In genomic region chr7:46163245-46163644, GRCh38 we compare ENCODE assay signal across 20 cellular contexts.
"Had no signal": no experiment of that assay in that cellular context is flagged by ENCODE, and none has a peak within 500 bp of the region (broad histone marks: within the 10 kb centered on the region; RNA-seq: fewer than 3 reads in every experiment).

No MANE protein-coding gene starts in this region.

- H3K9me3 ChIP-seq: colonic mucosa, esophagus squamous epithelium, right atrium auricular region, transverse colon had no signal

- H3K4me1 ChIP-seq: colonic mucosa, esophagus squamous epithelium, right atrium auricular region, transverse colon had no signal

- DNase-seq: activated CD4-positive, alpha-beta T cell treated with anti-CD3 and anti-CD28 coated beads for 4 hours; activated CD8-positive, alpha-beta memory T cell treated with anti-CD3 and anti-CD28 coated beads, Interleukin-2, amount 50 U/mL, for 4 hours; activated CD8-positive, alpha-beta T cell treated with anti-CD3 and anti-CD28 coated beads, Interleukin-2, amount 10 ng/mL, durations not matched to agents 7 days and 5 days; activated effector memory CD4-positive, alpha-beta T cell treated with anti-CD3 and anti-CD28 coated beads, Interleukin-2, amount 50 U/mL, for 16 hours; activated T-cell treated with anti-CD3 and anti-CD28 coated beads, Interleukin-2, amount 50 U/mL, for 48 hours; colonic mucosa; effector CD4-positive, alpha-beta T cell; esophagus squamous epithelium; glutamatergic neuron; hypothalamus; kidney; left ventricle myocardium superior; mesenchymal stem cell; nephron progenitor cell; occipital lobe; small intestine; stimulated activated naive CD8-positive, alpha-beta T cell treated with anti-CD3 and anti-CD28 coated beads, Interleukin-15, Interleukin-2, amounts not matched to agents 100 U/mL and 50 U/mL, for 24 hours; transverse colon had no signal

- H3K4me3 ChIP-seq: colonic mucosa, esophagus squamous epithelium, right atrium auricular region, transverse colon had no signal

- H3K36me3 ChIP-seq: colonic mucosa, esophagus squamous epithelium, right atrium auricular region, transverse colon had no signal

- H3K27ac ChIP-seq: colonic mucosa, esophagus squamous epithelium, right atrium auricular region, transverse colon had no signal

- ATAC-seq: activated CD8-positive, alpha-beta T cell treated with anti-CD3 and anti-CD28 coated beads, Interleukin-2, amount 10 ng/mL, durations not matched to agents 7 days and 5 days; activated naive CD4-positive, alpha-beta T cell treated with anti-CD3 and anti-CD28 coated beads, Interleukin-2, amount 50 U/mL, for 72 hours; left ventricle myocardium superior; stimulated activated naive CD8-positive, alpha-beta T cell treated with anti-CD3 and anti-CD28 coated beads, Interleukin-15, Interleukin-2, amounts not matched to agents 100 U/mL and 50 U/mL, for 24 hours had no signal

- H3K27me3 ChIP-seq: colonic mucosa, esophagus squamous epithelium, right atrium auricular region, transverse colon had no signal
